8 cellular contexts compared by ENCODE assay signal in genomic region chr1:65066766-65067490, GRCh38.
DNase-seq lines count a peak whose midpoint lies in the region; ATAC-seq and TF ChIP-seq lines count a peak whose summit lies in the region.

No MANE protein-coding gene starts in this region.

- H3K79me2 ChIP-seq in GM23248 (ENCODE audit: insufficient read depth) (peaks cover 8% of the 10 kb centered on the region; the same call in 1 of the 2 replicates), mammary epithelial cell (ENCODE audit: insufficient read depth, low read length) (no peaks in the 10 kb centered on the region)

- ATAC-seq in WTC11, result peak; percentile 66
- ATAC-seq in HG03139 (IDR thresholded peaks at IDR 0.05; ENCODE audit: unreplicated experiment), result no peak

- peak overlapping the region; percentile 82 for H3K4me2 ChIP-seq in GM23248 (ENCODE audit: unreplicated experiment)
- H3K4me2 ChIP-seq in mammary epithelial cell (ENCODE audit: insufficient read depth, low read depth, low read length), result peak overlapping the region; percentile 88

- H4K20me1 ChIP-seq in GM23248 (ENCODE audit: insufficient read depth) (no peaks in the 10 kb centered on the region), mammary epithelial cell (ENCODE audit: insufficient read depth, low read length) (no peaks in the 10 kb centered on the region)

- WGBS in GM23248 (ENCODE audit: low coverage in 1 of 2, low lambda C conversion rate in 2 of 2, missing lambda C conversion rate in 2 of 2), 2 experiments, result 0 to 1% methylated on average over 42 to 61 of the region's 101 CpGs
- WGBS in mammary epithelial cell (ENCODE audit: low coverage, missing lambda C conversion rate), result 0% methylated on average over 4 of the region's 101 CpGs

- H3K27ac Mint-ChIP-seq in WTC11, result peak overlapping the region; percentile 24; the same call in 1 of the 2 replicates

- no peaks in the 10 kb centered on the region for H3K27me3 Mint-ChIP-seq in WTC11 (ENCODE audit: low read depth)

- no peaks in the 10 kb centered on the region for H3K9me3 Mint-ChIP-seq in WTC11

- H3K4me1 Mint-ChIP-seq in WTC11, result peaks cover 58% of the 10 kb centered on the region

- CTCF ChIA-PET in WTC11 (lab: Charles Lee) (no interaction called here), mammary epithelial cell (lab: Charles Lee; ENCODE audit: low non-redundant PET) (no interaction called here)

- BruUV-seq in mammary epithelial cell (replicated peaks; lab: Mats Ljungman, UMichigan), result no TSS peak

- H3K27me3 ChIP-seq in GM23248 (replicated peaks; ENCODE audit: insufficient read depth) (no peaks in the 10 kb centered on the region), mammary epithelial cell (ENCODE audit: insufficient read depth, low read length) (no peaks in the 10 kb centered on the region)

- H3K4me1 ChIP-seq in GM23248 (ENCODE audit: insufficient read depth) (peaks cover 15% of the 10 kb centered on the region; the same call in 1 of the 2 replicates), mammary epithelial cell (ENCODE audit: insufficient read depth, low read length) (peaks cover 14% of the 10 kb centered on the region)

- no peaks in the 10 kb centered on the region for H3K9me3 ChIP-seq in GM23248 (ENCODE audit: low read depth)
- H3K9me3 ChIP-seq in mammary epithelial cell (replicated peaks; ENCODE audit: insufficient read depth, low read length), result no peaks in the 10 kb centered on the region

- POLR2A ChIA-PET in WTC11 (lab: Charles Lee), result interaction anchor here (1.0 kb wide), 1 partner anchor 243 kb away, joined by 3 read pairs; the partner anchor contains the start of gene DNAJC6

- H2AFZ ChIP-seq in GM23248 (peak overlapping the region; percentile 85), mammary epithelial cell (ENCODE audit: low read depth, low read length) (peak overlapping the region; percentile 95)

- DNase-seq in DMS114 treated with DMSO at 0.1 percent for 48 hours (lab: John Stamatoyannopoulos, UW; ENCODE audit: unreplicated experiment), result peak; percentile 10
- peak; percentile 88 for DNase-seq in GM23248
- peak; percentile 51 for DNase-seq in MV-4-11 (lab: John Stamatoyannopoulos, UW)
- peak; percentile 66 for DNase-seq in WTC11 (ENCODE audit: low spot score)
- DNase-seq in mammary epithelial cell, result peak; percentile 45
- peak; percentile 79 for DNase-seq in iPS-NIHi7 (ENCODE audit: extremely low spot score)

- H3K36me3 ChIP-seq in GM23248 (ENCODE audit: low read depth), result no peaks in the 10 kb centered on the region
- no peaks in the 10 kb centered on the region for H3K36me3 ChIP-seq in mammary epithelial cell (ENCODE audit: insufficient read depth, low read length)

- H3K9ac ChIP-seq in GM23248, result peak overlapping the region; percentile 92
- peak overlapping the region; percentile 58 for H3K9ac ChIP-seq in mammary epithelial cell (ENCODE audit: insufficient read depth, low read length)

- peak overlapping the region; percentile 68 for H3K27ac ChIP-seq in GM23248
- H3K27ac ChIP-seq in mammary epithelial cell (ENCODE audit: insufficient read depth, low read depth, low read length), result no peak overlapping the region
- peak overlapping the region; percentile 84 to 100 (median 97) for H3K27ac ChIP-seq in skin epidermis

- TF ChIP-seq CTCF in WTC11 (IDR thresholded peaks at IDR 0.05) (no peak), mammary epithelial cell (conservative IDR thresholded peaks at IDR 0.05 in 1 of 2, IDR thresholded peaks at IDR 0.05 in 1 of 2; ENCODE audit: extremely low read depth in 1 of 2, insufficient read depth in 1 of 2, low read depth in 1 of 2, low read length in 2 of 2) (no peak)

- peak overlapping the region; percentile 89 for H3K4me3 Mint-ChIP-seq in WTC11

- dilution Hi-C loops in mammary epithelial cell (cut with HindIII; ENCODE audit: low sequenced_read_pairs), result no loop called here

- H3F3A ChIP-seq in GM23248 (ENCODE audit: insufficient read depth), result peaks cover 6% of the 10 kb centered on the region; the same call in 1 of the 2 replicates

- H3K36me3 Mint-ChIP-seq in WTC11, result peaks cover 4% of the 10 kb centered on the region

- intact Hi-C loops in mammary epithelial cell (cut with micrococcal nuclease), result loop anchor here (5.0 kb wide), 1 partner anchor 355 kb away; the partner anchor contains the start of genes LEPR and LEPROT

- H3K4me3 ChIP-seq in GM23248 (peak overlapping the region; percentile 84), mammary epithelial cell (replicated peaks in 1 of 3; ENCODE audit: insufficient read depth in 1 of 3, low read depth in 2 of 3, low read length in 3 of 3) (peak overlapping the region; percentile 75 to 96 (median 80)), skin epidermis (peak overlapping the region; percentile 74 to 98 (median 92))

- in situ Hi-C loops in GM23248 (cut with MboI) (loop anchor here (25.0 kb wide), 1 partner anchor 145 kb away; no protein-coding TSS in a partner anchor), mammary epithelial cell (cut with MboI; ENCODE audit: low sequenced_read_pairs in 2 of 2) (loop anchor here (5.0 to 25.0 kb wide), 3 partner anchors 140 to 620 kb away; partner anchors contain the start of genes LEPR (in 1 of the 2) and LEPROT (in 1 of the 2))

- no peaks in the 10 kb centered on the region for H3K9me2 ChIP-seq in GM23248 (ENCODE audit: insufficient read depth)

TF ChIP-seq in WTC11, 78 proteins besides CTCF, POLR2A, EP300 and RAD21:
- TF ChIP-seq ATF3 (CRISPR knock-in tag; conservative IDR thresholded peaks at IDR 0.05), result no peak
- TF ChIP-seq KAT7 (CRISPR knock-in tag; IDR thresholded peaks at IDR 0.05; ENCODE audit: borderline replicate concordance), result peak; percentile 54; the same call in 1 of the 2 replicates
- 0 out of 2 replicates have a peak, but pooled peaks have one; percentile 66 for TF ChIP-seq TP53 (CRISPR knock-in tag; IDR thresholded peaks at IDR 0.05)
- TF ChIP-seq ZMAT4 (CRISPR knock-in tag; IDR thresholded peaks at IDR 0.05), result no peak
- TF ChIP-seq GABPB1 (CRISPR knock-in tag; IDR thresholded peaks at IDR 0.05), result no peak
- TF ChIP-seq JUN (CRISPR knock-in tag; IDR thresholded peaks at IDR 0.05), result 0 out of 2 replicates have a peak, but pooled peaks have one; percentile 14
- peak; percentile 59; the same call in 1 of the 2 replicates for TF ChIP-seq ZNF423 (CRISPR knock-in tag; IDR thresholded peaks at IDR 0.05)
- TF ChIP-seq HMGA2 (CRISPR knock-in tag; IDR thresholded peaks at IDR 0.05), result no peak
- TF ChIP-seq FOXK1 (CRISPR knock-in tag; IDR thresholded peaks at IDR 0.05), result peak; percentile 98
- TF ChIP-seq CREB1 (CRISPR knock-in tag; IDR thresholded peaks at IDR 0.05), result no peak
- TF ChIP-seq ZNF416 (CRISPR knock-in tag; IDR thresholded peaks at IDR 0.05), result peak; percentile 42; the same call in 1 of the 2 replicates
TF ChIP-seq in WTC11: peak in this region for 6.

Comparison
In these comparisons a context has a peak if more than half of its experiments do, and no peak if none do; other contexts are left out.
1. DNase-seq: peak in every context shown above with its lines; median percentile 88 in GM23248; 79 in iPS-NIHi7; 66 in WTC11; 51 in MV-4-11; 45 in mammary epithelial cell; 10 in DMS114 treated with DMSO at 0.1 percent for 48 hours.